ENCODE assay signal across 14 cellular contexts in genomic region chr1:66384258-66384657, GRCh38.
A peak's percentile ranks its signal among the peaks of the same experiment; 100 is the strongest.
DNase-seq lines count a peak whose midpoint lies in the region; ATAC-seq and TF ChIP-seq lines count a peak whose summit lies in the region.
"Had no signal": no experiment of that assay in that cellular context is flagged by ENCODE, and none has a peak within 500 bp of the region (broad histone marks: within the 10 kb centered on the region; RNA-seq: fewer than 3 reads in every experiment).

No MANE protein-coding gene starts in this region.

- TF ChIP-seq CTCF in CD14-positive monocyte (IDR thresholded peaks at IDR 0.05), result no peak

- ATAC-seq in activated CD4-positive, alpha-beta T cell treated with anti-CD3 and anti-CD28 coated beads for 36 hours, result peak; percentile 56
- peak; percentile 63 for ATAC-seq in activated T-helper 17 cell treated with anti-CD3 and anti-CD28 coated beads, Interleukin-2, amount 50 U/mL, for 72 hours (replicated peaks)
- ATAC-seq in stimulated activated effector memory CD8-positive, alpha-beta T cell treated with anti-CD3 and anti-CD28 coated beads, Interleukin-12 subunit alpha, Interleukin-12 subunit beta, amount 100 ng/mL, for 72 hours, result peak; percentile 55
- no peak for ATAC-seq in activated naive CD8-positive, alpha-beta T cell treated with anti-CD3 and anti-CD28 coated beads, Interleukin-2, amount 50 U/mL, for 24 hours
- ATAC-seq in GM21529 (IDR thresholded peaks at IDR 0.05; ENCODE audit: unreplicated experiment) (no peak), HG02642 (IDR thresholded peaks at IDR 0.05; ENCODE audit: poor library complexity, unreplicated experiment) (no peak)
- ATAC-seq: A549 had no signal

- no peak overlapping the region for H3K27ac Mint-ChIP-seq in activated CD4-positive, alpha-beta T cell treated with anti-CD3 and anti-CD28 coated beads for 36 hours
- peak overlapping the region in 6 of 7 donors; percentile 63 to 90 (median 86) for H3K27ac Mint-ChIP-seq in CD14-positive monocyte
- H3K27ac Mint-ChIP-seq in activated T-helper 17 cell treated with anti-CD3 and anti-CD28 coated beads, Interleukin-2, amount 50 U/mL, for 72 hours, result peak overlapping the region; percentile 34
- H3K27ac Mint-ChIP-seq in stimulated activated effector memory CD8-positive, alpha-beta T cell treated with anti-CD3 and anti-CD28 coated beads, Interleukin-12 subunit alpha, Interleukin-12 subunit beta, amount 100 ng/mL, for 72 hours, result no peak overlapping the region
- H3K27ac Mint-ChIP-seq in activated naive CD8-positive, alpha-beta T cell treated with anti-CD3 and anti-CD28 coated beads, Interleukin-2, amount 50 U/mL, for 24 hours, result no peak overlapping the region
- H3K27ac Mint-ChIP-seq: CD4-positive, alpha-beta memory T cell; H9 had no signal

- CTCF ChIA-PET in activated CD4-positive, alpha-beta T cell treated with anti-CD3 and anti-CD28 coated beads for 36 hours (lab: Charles Lee), result interaction anchor here (1.1 to 1.4 kb wide), 2 partner anchors 51 to 132 kb away, joined by 3 to 4 read pairs; no protein-coding TSS in a partner anchor

- peaks cover 8% of the 10 kb centered on the region for H3K9me3 Mint-ChIP-seq in activated CD4-positive, alpha-beta T cell treated with anti-CD3 and anti-CD28 coated beads for 36 hours (ENCODE audit: low read depth)
- H3K9me3 Mint-ChIP-seq in CD14-positive monocyte, result peaks cover 12 to 28% (median 18%) of the 10 kb centered on the region in 7 donors
- peaks cover 11% of the 10 kb centered on the region for H3K9me3 Mint-ChIP-seq in activated T-helper 17 cell treated with anti-CD3 and anti-CD28 coated beads, Interleukin-2, amount 50 U/mL, for 72 hours
- H3K9me3 Mint-ChIP-seq in stimulated activated effector memory CD8-positive, alpha-beta T cell treated with anti-CD3 and anti-CD28 coated beads, Interleukin-12 subunit alpha, Interleukin-12 subunit beta, amount 100 ng/mL, for 72 hours, result peaks cover 11% of the 10 kb centered on the region
- H3K9me3 Mint-ChIP-seq in activated naive CD8-positive, alpha-beta T cell treated with anti-CD3 and anti-CD28 coated beads, Interleukin-2, amount 50 U/mL, for 24 hours, result peaks cover 18% of the 10 kb centered on the region

- H3K4me3 Mint-ChIP-seq in activated CD4-positive, alpha-beta T cell treated with anti-CD3 and anti-CD28 coated beads for 36 hours, result no peak overlapping the region
- H3K4me3 Mint-ChIP-seq in CD14-positive monocyte, result no peak overlapping the region
- H3K4me3 Mint-ChIP-seq in activated T-helper 17 cell treated with anti-CD3 and anti-CD28 coated beads, Interleukin-2, amount 50 U/mL, for 72 hours, result no peak overlapping the region
- no peak overlapping the region for H3K4me3 Mint-ChIP-seq in stimulated activated effector memory CD8-positive, alpha-beta T cell treated with anti-CD3 and anti-CD28 coated beads, Interleukin-12 subunit alpha, Interleukin-12 subunit beta, amount 100 ng/mL, for 72 hours
- H3K4me3 Mint-ChIP-seq in activated naive CD8-positive, alpha-beta T cell treated with anti-CD3 and anti-CD28 coated beads, Interleukin-2, amount 50 U/mL, for 24 hours, result no peak overlapping the region
- H3K4me3 Mint-ChIP-seq: CD4-positive, alpha-beta memory T cell; H9 had no signal

- DNase-seq in activated CD4-positive, alpha-beta T cell treated with anti-CD3 and anti-CD28 coated beads for 36 hours, result no peak
- DNase-seq in activated CD4-positive, alpha-beta T cell treated with anti-CD3 and anti-CD28 coated beads, Interleukin-2, amount 50 U/mL, for 48 hours, result no peak
- no peak for DNase-seq in CD14-positive monocyte (ENCODE audit: low spot score)
- DNase-seq in stimulated activated effector memory CD8-positive, alpha-beta T cell treated with anti-CD3 and anti-CD28 coated beads, Interleukin-12 subunit alpha, Interleukin-12 subunit beta, amount 100 ng/mL, for 72 hours (ENCODE audit: low spot score in 2 of 2), result no peak
- no peak for DNase-seq in activated naive CD8-positive, alpha-beta T cell treated with anti-CD3 and anti-CD28 coated beads, Interleukin-2, amount 50 U/mL, for 24 hours
- DNase-seq: CD4-positive, alpha-beta memory T cell; DMS153; DMS79; GDM1; H9 had no signal

- POLR2A ChIA-PET in activated CD4-positive, alpha-beta T cell treated with anti-CD3 and anti-CD28 coated beads for 36 hours (lab: Charles Lee), result no interaction called here

- no peaks in the 10 kb centered on the region for H3K36me3 Mint-ChIP-seq in activated CD4-positive, alpha-beta T cell treated with anti-CD3 and anti-CD28 coated beads for 36 hours (ENCODE audit: low read depth)
- peaks cover 9% of the 10 kb centered on the region in 2 donors for H3K36me3 Mint-ChIP-seq in CD14-positive monocyte
- H3K36me3 Mint-ChIP-seq in activated T-helper 17 cell treated with anti-CD3 and anti-CD28 coated beads, Interleukin-2, amount 50 U/mL, for 72 hours (ENCODE audit: low read depth), result no peaks in the 10 kb centered on the region
- H3K36me3 Mint-ChIP-seq in stimulated activated effector memory CD8-positive, alpha-beta T cell treated with anti-CD3 and anti-CD28 coated beads, Interleukin-12 subunit alpha, Interleukin-12 subunit beta, amount 100 ng/mL, for 72 hours, result peaks cover 4% of the 10 kb centered on the region
- peaks cover 6% of the 10 kb centered on the region for H3K36me3 Mint-ChIP-seq in activated naive CD8-positive, alpha-beta T cell treated with anti-CD3 and anti-CD28 coated beads, Interleukin-2, amount 50 U/mL, for 24 hours (ENCODE audit: low read depth)

- intact Hi-C loops in activated CD4-positive, alpha-beta T cell treated with anti-CD3 and anti-CD28 coated beads for 36 hours (cut with DNase I, micrococcal nuclease), result no loop called here
- intact Hi-C loops in CD14-positive monocyte (cut with micrococcal nuclease), result no loop called here

- peaks cover 33% of the 10 kb centered on the region for H3K4me1 Mint-ChIP-seq in activated CD4-positive, alpha-beta T cell treated with anti-CD3 and anti-CD28 coated beads for 36 hours
- peaks cover 53% of the 10 kb centered on the region for H3K4me1 Mint-ChIP-seq in CD14-positive monocyte
- peaks cover 33% of the 10 kb centered on the region for H3K4me1 Mint-ChIP-seq in activated T-helper 17 cell treated with anti-CD3 and anti-CD28 coated beads, Interleukin-2, amount 50 U/mL, for 72 hours
- peaks cover 32% of the 10 kb centered on the region for H3K4me1 Mint-ChIP-seq in stimulated activated effector memory CD8-positive, alpha-beta T cell treated with anti-CD3 and anti-CD28 coated beads, Interleukin-12 subunit alpha, Interleukin-12 subunit beta, amount 100 ng/mL, for 72 hours
- H3K4me1 Mint-ChIP-seq in activated naive CD8-positive, alpha-beta T cell treated with anti-CD3 and anti-CD28 coated beads, Interleukin-2, amount 50 U/mL, for 24 hours, result peaks cover 35% of the 10 kb centered on the region

- H3K27me3 Mint-ChIP-seq in activated CD4-positive, alpha-beta T cell treated with anti-CD3 and anti-CD28 coated beads for 36 hours, result no peaks in the 10 kb centered on the region
- H3K27me3 Mint-ChIP-seq in CD14-positive monocyte (ENCODE audit: low read depth in 3 of 3), result peaks cover 0 to 3% (median 2%) of the 10 kb centered on the region in 3 donors
- no peaks in the 10 kb centered on the region for H3K27me3 Mint-ChIP-seq in activated T-helper 17 cell treated with anti-CD3 and anti-CD28 coated beads, Interleukin-2, amount 50 U/mL, for 72 hours
- H3K27me3 Mint-ChIP-seq in activated naive CD8-positive, alpha-beta T cell treated with anti-CD3 and anti-CD28 coated beads, Interleukin-2, amount 50 U/mL, for 24 hours, result no peaks in the 10 kb centered on the region
- H3K27me3 Mint-ChIP-seq: CD4-positive, alpha-beta memory T cell had no signal

Comparison
In these comparisons a context has a peak if more than half of its experiments do, and no peak if none do; other contexts are left out.
1. ATAC-seq: peak in activated CD4-positive, alpha-beta T cell treated with anti-CD3 and anti-CD28 coated beads for 36 hours (single experiment), activated T-helper 17 cell treated with anti-CD3 and anti-CD28 coated beads, Interleukin-2, amount 50 U/mL, for 72 hours (single experiment) and stimulated activated effector memory CD8-positive, alpha-beta T cell treated with anti-CD3 and anti-CD28 coated beads, Interleukin-12 subunit alpha, Interleukin-12 subunit beta, amount 100 ng/mL, for 72 hours (single experiment); none in activated naive CD8-positive, alpha-beta T cell treated with anti-CD3 and anti-CD28 coated beads, Interleukin-2, amount 50 U/mL, for 24 hours (single experiment), GM21529 (single experiment) and HG02642 (single experiment).
2. H3K27ac Mint-ChIP-seq: peak in CD14-positive monocyte (6 of 7) and activated T-helper 17 cell treated with anti-CD3 and anti-CD28 coated beads, Interleukin-2, amount 50 U/mL, for 72 hours (single experiment); none in activated CD4-positive, alpha-beta T cell treated with anti-CD3 and anti-CD28 coated beads for 36 hours (single experiment), stimulated activated effector memory CD8-positive, alpha-beta T cell treated with anti-CD3 and anti-CD28 coated beads, Interleukin-12 subunit alpha, Interleukin-12 subunit beta, amount 100 ng/mL, for 72 hours (single experiment) and activated naive CD8-positive, alpha-beta T cell treated with anti-CD3 and anti-CD28 coated beads, Interleukin-2, amount 50 U/mL, for 24 hours (single experiment).